In the genomic region with DNA sequence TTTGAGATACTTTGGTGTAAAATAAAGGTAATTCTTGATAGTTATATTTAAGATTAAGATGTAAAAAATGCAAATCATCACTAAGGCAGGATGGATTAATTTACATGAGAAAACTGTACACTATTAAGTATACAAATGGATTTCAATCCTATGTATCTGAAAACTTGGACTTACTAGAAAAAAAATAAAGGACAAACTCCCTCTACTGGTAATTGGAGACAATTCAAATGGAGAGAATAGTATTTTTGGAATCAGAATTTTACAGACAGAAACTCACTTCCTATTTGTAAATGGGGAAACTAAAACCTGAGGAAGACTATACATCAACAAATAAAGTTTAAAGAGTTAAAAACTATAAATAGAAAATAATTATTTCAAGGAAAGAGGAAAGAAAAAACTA, we compare ENCODE assay signal across 9 cellular contexts.
DNase-seq lines count a peak whose midpoint lies in the region; ATAC-seq, FAIRE-seq and TF ChIP-seq lines count a peak whose summit lies in the region.
"Had no signal": no experiment of that assay in that cellular context is flagged by ENCODE, and none has a peak within 500 bp of the region (broad histone marks: within the 10 kb centered on the region; RNA-seq: fewer than 3 reads in every experiment).

No MANE protein-coding gene starts in this region.

- H3K27ac Mint-ChIP-seq in activated CD8-positive, alpha-beta T cell treated with anti-CD3 and anti-CD28 coated beads, Interleukin-2, amount 10 ng/mL, durations not matched to agents 7 days and 5 days = no peak overlapping the region

- CTCF ChIA-PET in activated CD8-positive, alpha-beta T cell treated with anti-CD3 and anti-CD28 coated beads, Interleukin-2, amount 10 ng/mL, durations not matched to agents 7 days and 5 days (lab: Charles Lee) = interaction anchor here (2.8 kb wide), 1 partner anchor 33 kb away, joined by 11 read pairs; no protein-coding TSS in a partner anchor

- TF ChIP-seq POLR2A in adrenal gland (IDR thresholded peaks at IDR 0.05) = no peak

- H3K4me1 Mint-ChIP-seq in activated CD8-positive, alpha-beta T cell treated with anti-CD3 and anti-CD28 coated beads, Interleukin-2, amount 10 ng/mL, durations not matched to agents 7 days and 5 days (ENCODE audit: low read depth) = no peaks in the 10 kb centered on the region

- H3K4me3 Mint-ChIP-seq in activated CD8-positive, alpha-beta T cell treated with anti-CD3 and anti-CD28 coated beads, Interleukin-2, amount 10 ng/mL, durations not matched to agents 7 days and 5 days = no peak overlapping the region

- ATAC-seq in activated CD8-positive, alpha-beta T cell treated with anti-CD3 and anti-CD28 coated beads, Interleukin-2, amount 10 ng/mL, durations not matched to agents 7 days and 5 days = no peak
- ATAC-seq in HG03354 (IDR thresholded peaks at IDR 0.05; ENCODE audit: poor library complexity, severe bottlenecking, unreplicated experiment) = no peak
- no peak for ATAC-seq in activated CD4-positive, CD25-positive, alpha-beta regulatory T cell treated with anti-CD3 and anti-CD28 coated beads, Interleukin-2, amount 50 U/mL, for 24 hours

- no peaks in the 10 kb centered on the region for H3K4me1 ChIP-seq in adrenal gland (replicated peaks in 1 of 2)

- H3K9me3 Mint-ChIP-seq in activated CD8-positive, alpha-beta T cell treated with anti-CD3 and anti-CD28 coated beads, Interleukin-2, amount 10 ng/mL, durations not matched to agents 7 days and 5 days (ENCODE audit: insufficient read depth) = no peaks in the 10 kb centered on the region

- H3K4me3 ChIP-seq in adrenal gland = no peak overlapping the region
- H3K4me3 ChIP-seq: lung had no signal

- peak in 5 of 6 experiments; percentile 36 to 62 (median 46) for TF ChIP-seq CTCF in adrenal gland (IDR thresholded peaks at IDR 0.05)

- no peak for FAIRE-seq in HTR-8/SVneo (lab: Jason Lieb, UNC)

- POLR2A ChIA-PET in activated CD8-positive, alpha-beta T cell treated with anti-CD3 and anti-CD28 coated beads, Interleukin-2, amount 10 ng/mL, durations not matched to agents 7 days and 5 days (lab: Charles Lee) = no interaction called here

- intact Hi-C loops in adrenal gland (cut with DNase I) = no loop called here

- H3K36me3 Mint-ChIP-seq in activated CD8-positive, alpha-beta T cell treated with anti-CD3 and anti-CD28 coated beads, Interleukin-2, amount 10 ng/mL, durations not matched to agents 7 days and 5 days (ENCODE audit: low read depth) = peaks cover 40% of the 10 kb centered on the region

- no peak overlapping the region for H3K27ac ChIP-seq in adrenal gland

- DNase-seq in AG08395 (ENCODE audit: low spot score) = peak; percentile 42
- DNase-seq in HTR-8/SVneo (ENCODE audit: insufficient read length, low spot score) = peak; percentile 48
- DNase-seq in adrenal gland = no peak
- DNase-seq in left kidney (ENCODE audit: low read depth, low spot score) = peak; percentile 36
- DNase-seq in activated CD8-positive, alpha-beta T cell treated with anti-CD3 and anti-CD28 coated beads, Interleukin-2, amount 10 ng/mL, durations not matched to agents 7 days and 5 days = no peak
- no peak for DNase-seq in retina

- peaks cover 0 to 42% of the 10 kb centered on the region in 2 donors for H3K36me3 ChIP-seq in adrenal gland (replicated peaks in 1 of 2)

- H3K27me3 Mint-ChIP-seq in activated CD8-positive, alpha-beta T cell treated with anti-CD3 and anti-CD28 coated beads, Interleukin-2, amount 10 ng/mL, durations not matched to agents 7 days and 5 days (ENCODE audit: low read depth) = no peaks in the 10 kb centered on the region

- no peaks in the 10 kb centered on the region for H3K9me3 ChIP-seq in adrenal gland (replicated peaks in 1 of 3)

- H3K27me3 ChIP-seq in adrenal gland = no peaks in the 10 kb centered on the region

Comparison
In these comparisons a context has a peak if more than half of its experiments do, and no peak if none do; other contexts are left out.
1. DNase-seq: peak in AG08395 (single experiment), HTR-8/SVneo (single experiment) and left kidney (single experiment); none in adrenal gland (0 of 7), activated CD8-positive, alpha-beta T cell treated with anti-CD3 and anti-CD28 coated beads, Interleukin-2, amount 10 ng/mL, durations not matched to agents 7 days and 5 days (single experiment) and retina (single experiment).